1 cellular context compared by ENCODE assay signal in genomic region chr3:169146866-169147245, GRCh38.
A peak's percentile ranks its signal among the peaks of the same experiment; 100 is the strongest.
TF ChIP-seq lines count a peak whose summit lies in the region.

No MANE protein-coding gene starts in this region.

TF ChIP-seq in K562, 482 proteins besides CTCF, POLR2A, EP300 and RAD21 (continued from another document):
- TF ChIP-seq FOXP4 (CRISPR knock-in tag; IDR thresholded peaks at IDR 0.05; ENCODE audit: borderline replicate concordance) (no peak), SIN3A (IDR thresholded peaks at IDR 0.05; ENCODE audit: borderline replicate concordance in 2 of 2, control insufficient read depth in 1 of 2, low read depth in 2 of 2, low read length in 2 of 2) (0 out of 4 replicates have a peak, but pooled peaks of 1 of the 2 experiments have one; percentile 12), ZNF133 (CRISPR knock-in tag; IDR thresholded peaks at IDR 0.05) (no peak)
